ENCODE assay signal across 18 cellular contexts in the genomic region with DNA sequence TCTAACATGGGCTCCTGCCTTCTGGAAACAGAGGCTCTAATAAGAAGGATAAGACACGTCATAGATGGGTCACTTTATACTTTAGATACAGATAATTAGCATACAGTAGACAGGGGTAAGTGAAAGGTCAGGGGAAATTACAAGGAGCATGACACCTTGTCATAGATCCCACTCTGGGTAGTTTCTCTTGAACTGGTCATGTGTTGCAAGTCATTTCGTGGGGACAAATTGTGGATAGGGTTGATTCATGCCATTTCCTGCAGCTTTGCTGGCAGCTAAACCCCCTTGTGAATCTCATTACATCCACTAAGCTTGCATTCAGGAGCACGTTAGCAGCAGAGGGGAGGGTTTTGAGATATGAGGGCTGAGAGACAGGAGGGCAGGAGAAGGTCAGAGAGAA.
DNase-seq lines count a peak whose midpoint lies in the region; ATAC-seq, FAIRE-seq and TF ChIP-seq lines count a peak whose summit lies in the region.
"Had no signal": no experiment of that assay in that cellular context is flagged by ENCODE, and none has a peak within 500 bp of the region (broad histone marks: within the 10 kb centered on the region; RNA-seq: fewer than 3 reads in every experiment).

No MANE protein-coding gene starts in this region.

- peak overlapping the region; percentile 39 for H3K14ac ChIP-seq in trophoblast cell (ENCODE audit: low read length)

- H3K27me3 Mint-ChIP-seq in Caco-2 (ENCODE audit: insufficient read depth, unreplicated experiment) = no peaks in the 10 kb centered on the region

- FAIRE-seq in endothelial cell of umbilical vein (lab: Jason Lieb, UNC) = peak; percentile 18

- TF ChIP-seq CTCF in Caco-2 (IDR thresholded peaks at IDR 0.05; ENCODE audit: insufficient read depth in 1 of 2, low read depth in 1 of 2, low read length in 1 of 2, severe bottlenecking in 1 of 2, unreplicated experiment in 1 of 2) = no peak
- TF ChIP-seq CTCF in endothelial cell of umbilical vein (IDR thresholded peaks at IDR 0.05; ENCODE audit: extremely low read depth in 1 of 2, insufficient read depth in 1 of 2, low read depth in 1 of 2, low read length in 2 of 2) = no peak
- TF ChIP-seq CTCF in dorsolateral prefrontal cortex (IDR thresholded peaks at IDR 0.05 in 54 of 56, conservative IDR thresholded peaks at IDR 0.05 in 2 of 56; ENCODE audit: low read depth in 1 of 56, partially characterized antibody in 56 of 56) = no peak

- H3K4me2 ChIP-seq in endothelial cell of umbilical vein (ENCODE audit: insufficient read depth, low read length) (no peak overlapping the region), trophoblast cell (ENCODE audit: low read length) (no peak overlapping the region)

- dilution Hi-C loops in endothelial cell of umbilical vein (cut with MboI; ENCODE audit: extremely low pct_ligation_motif_present, low sequenced_read_pairs) = no loop called here

- H3K27me3 ChIP-seq in Caco-2 (replicated peaks; ENCODE audit: control insufficient read depth, insufficient read depth, low read length) = no peaks in the 10 kb centered on the region
- no peaks in the 10 kb centered on the region for H3K27me3 ChIP-seq in MG63
- no peaks in the 10 kb centered on the region for H3K27me3 ChIP-seq in endothelial cell of umbilical vein (ENCODE audit: control insufficient read depth in 2 of 2, insufficient read depth in 2 of 2, low read length in 2 of 2)
- no peaks in the 10 kb centered on the region for H3K27me3 ChIP-seq in trophoblast cell (ENCODE audit: insufficient read depth, low read length)
- H3K27me3 ChIP-seq in dorsolateral prefrontal cortex = peaks cover 0 to 9% (median 0%) of the 10 kb centered on the region in 45 donors
- H3K27me3 ChIP-seq: stomach had no signal

- TF ChIP-seq POLR2A in endothelial cell of umbilical vein (IDR thresholded peaks at IDR 0.05; ENCODE audit: low read depth, low read length) = no peak

- H3K4me1 ChIP-seq in Caco-2 (peaks cover 15% of the 10 kb centered on the region), endothelial cell of umbilical vein (ENCODE audit: control insufficient read depth, extremely low read depth, insufficient read depth, low read length) (peaks cover 6% of the 10 kb centered on the region), trophoblast cell (ENCODE audit: control insufficient read depth in 1 of 2, insufficient read depth in 2 of 2, low read length in 2 of 2) (peaks cover 13 to 15% of the 10 kb centered on the region in 2 experiments)

- H3K79me2 ChIP-seq in endothelial cell of umbilical vein (ENCODE audit: control insufficient read depth, insufficient read depth, low read length) = no peaks in the 10 kb centered on the region
- H3K79me2 ChIP-seq in trophoblast cell (ENCODE audit: control insufficient read depth, insufficient read depth, low read length, poor library complexity) = no peaks in the 10 kb centered on the region

- H3K9me3 ChIP-seq in Caco-2 = no peaks in the 10 kb centered on the region
- H3K9me3 ChIP-seq in MG63 = peaks cover 4% of the 10 kb centered on the region; the same call in 1 of the 2 replicates
- H3K9me3 ChIP-seq in endothelial cell of umbilical vein (replicated peaks; ENCODE audit: control insufficient read depth, insufficient read depth, low read length) = no peaks in the 10 kb centered on the region
- H3K9me3 ChIP-seq in trophoblast cell (ENCODE audit: insufficient read depth, low read depth, low read length) = no peaks in the 10 kb centered on the region

- BruUV-seq in Caco-2 (replicated peaks; lab: Mats Ljungman, UMichigan) (no TSS peak), endothelial cell of umbilical vein (replicated peaks; lab: Mats Ljungman, UMichigan) (no TSS peak)

- no peak for ATAC-seq in HG03565 (IDR thresholded peaks at IDR 0.05; ENCODE audit: unreplicated experiment)
- ATAC-seq: activated CD4-positive, alpha-beta T cell treated with anti-CD3 and anti-CD28 coated beads for 36 hours; right cardiac atrium had no signal

- H3K36me3 Mint-ChIP-seq in Caco-2 (ENCODE audit: insufficient read depth, unreplicated experiment) = no peaks in the 10 kb centered on the region

- H2BK120ac ChIP-seq in trophoblast cell (ENCODE audit: insufficient read depth, low read length, poor library complexity) = peak overlapping the region; percentile 79

- no peak overlapping the region for H3K23ac ChIP-seq in trophoblast cell (ENCODE audit: low read length)

- no peak overlapping the region for H3K4me3 Mint-ChIP-seq in Caco-2 (ENCODE audit: unreplicated experiment)
- H3K4me3 Mint-ChIP-seq: activated CD4-positive, alpha-beta T cell treated with anti-CD3 and anti-CD28 coated beads for 36 hours; activated naive CD4-positive, alpha-beta T cell treated with anti-CD3 and anti-CD28 coated beads for 36 hours had no signal

- H2BK5ac ChIP-seq in trophoblast cell (ENCODE audit: low read depth, low read length, poor library complexity) = peak overlapping the region; percentile 25

- no peak overlapping the region for H3K4me3 ChIP-seq in Caco-2 (ENCODE audit: low read depth, low read length)
- H3K4me3 ChIP-seq in MG63 = no peak overlapping the region
- no peak overlapping the region for H3K4me3 ChIP-seq in endothelial cell of umbilical vein (replicated peaks in 1 of 3; ENCODE audit: insufficient read depth in 1 of 3, low read depth in 1 of 3, low read length in 3 of 3)
- H3K4me3 ChIP-seq in trophoblast cell (ENCODE audit: low read depth, low read length) = no peak overlapping the region
- H3K4me3 ChIP-seq in dorsolateral prefrontal cortex = no peak overlapping the region
- H3K4me3 ChIP-seq: stomach had no signal

- H3K4me1 Mint-ChIP-seq in Caco-2 (ENCODE audit: low read depth, unreplicated experiment) = peaks cover 17% of the 10 kb centered on the region
- H3K4me1 Mint-ChIP-seq: activated CD4-positive, alpha-beta T cell treated with anti-CD3 and anti-CD28 coated beads for 36 hours had no signal

- CTCF ChIA-PET in Caco-2 (lab: Charles Lee) (no interaction called here), endothelial cell of umbilical vein (lab: Charles Lee) (interaction anchor here (0.7 to 1.1 kb wide), 3 partner anchors 45 to 63 kb away, joined by 3 read pairs; no protein-coding TSS in a partner anchor)

- peak overlapping the region; percentile 27 for H2AFZ ChIP-seq in endothelial cell of umbilical vein (ENCODE audit: low read depth, low read length)
- H2AFZ ChIP-seq in trophoblast cell (ENCODE audit: insufficient read depth, low read length, poor library complexity) = no peak overlapping the region

- H2BK12ac ChIP-seq in trophoblast cell (ENCODE audit: low read length) = peak overlapping the region; percentile 73

- H4K20me1 ChIP-seq in endothelial cell of umbilical vein (replicated peaks; ENCODE audit: control insufficient read depth, extremely low read depth, insufficient read depth, low read length) = no peaks in the 10 kb centered on the region

- H3K79me1 ChIP-seq in trophoblast cell (ENCODE audit: low read length) = peaks cover 8% of the 10 kb centered on the region

- WGBS in trophoblast cell (ENCODE audit: extremely low coverage, insufficient coverage, insufficient read length) = no CpG with 5 or more reads among the region's 3 CpGs

- peak overlapping the region; percentile 82 for H3K18ac ChIP-seq in trophoblast cell (ENCODE audit: low read length)

- H4K91ac ChIP-seq in trophoblast cell (ENCODE audit: low read depth, low read length) = peak overlapping the region; percentile 51

- no peaks in the 10 kb centered on the region for H3K9me1 ChIP-seq in endothelial cell of umbilical vein (replicated peaks; ENCODE audit: control insufficient read depth, extremely low read depth, insufficient read depth, low read length)

- H3K9ac ChIP-seq in endothelial cell of umbilical vein (replicated peaks; ENCODE audit: extremely low read depth, insufficient read depth, low read length) (no peak overlapping the region), trophoblast cell (ENCODE audit: low read length) (no peak overlapping the region)

- H3K27ac Mint-ChIP-seq in Caco-2 (ENCODE audit: unreplicated experiment) = peak overlapping the region; percentile 71
- H3K27ac Mint-ChIP-seq: activated CD4-positive, alpha-beta T cell treated with anti-CD3 and anti-CD28 coated beads for 36 hours; activated naive CD4-positive, alpha-beta T cell treated with anti-CD3 and anti-CD28 coated beads for 36 hours had no signal

- H3K27ac ChIP-seq in endothelial cell of umbilical vein (ENCODE audit: insufficient read depth, low read depth, low read length) (no peak overlapping the region), trophoblast cell (ENCODE audit: low read depth, low read length) (no peak overlapping the region), dorsolateral prefrontal cortex (no peak overlapping the region)
- H3K27ac ChIP-seq: stomach had no signal

- peak overlapping the region; percentile 59 for H2AK5ac ChIP-seq in trophoblast cell (ENCODE audit: low read length)

- H3K36me3 ChIP-seq in Caco-2 (ENCODE audit: control insufficient read depth, insufficient read depth, low read length) (no peaks in the 10 kb centered on the region), MG63 (no peaks in the 10 kb centered on the region), endothelial cell of umbilical vein (ENCODE audit: control insufficient read depth in 2 of 2, extremely low read depth in 1 of 2, insufficient read depth in 2 of 2, low read length in 2 of 2) (no peaks in the 10 kb centered on the region), trophoblast cell (ENCODE audit: control insufficient read depth in 1 of 2, insufficient read depth in 2 of 2, low read length in 2 of 2) (no peaks in the 10 kb centered on the region)
- H3K36me3 ChIP-seq: stomach had no signal

- H3K9me3 Mint-ChIP-seq in Caco-2 (ENCODE audit: unreplicated experiment) = no peaks in the 10 kb centered on the region

- H3K4ac ChIP-seq in trophoblast cell (ENCODE audit: low read depth, low read length) = no peak overlapping the region

- POLR2A ChIA-PET in Caco-2 (lab: Charles Lee) = no interaction called here
- POLR2A ChIA-PET in endothelial cell of umbilical vein (lab: Charles Lee) = no interaction called here

- no peak overlapping the region for H4K12ac ChIP-seq in trophoblast cell (ENCODE audit: low read depth, low read length)

- no peak for DNase-seq in Caco-2
- DNase-seq in MG63 = peak; percentile 20
- DNase-seq in endothelial cell of umbilical vein (ENCODE audit: low read depth, low spot score) = peak; percentile 29
- DNase-seq in trophoblast cell = peak in 1 of 2 donors; percentile 16
- no peak for DNase-seq in stimulated activated naive CD4-positive, alpha-beta T cell treated with Interleukin-2 at 50 U/mL for 16 hours (lab: John Stamatoyannopoulos, UW)
- no peak for DNase-seq in dorsolateral prefrontal cortex
- DNase-seq in RKO (ENCODE audit: low spot score) = no peak
- DNase-seq: activated CD4-positive, alpha-beta T cell treated with anti-CD3 and anti-CD28 coated beads for 36 hours; activated naive CD4-positive, alpha-beta T cell treated with anti-CD3 and anti-CD28 coated beads for 36 hours; AML-193; cortex of kidney; GOT3; hypothalamus; KBM-7; kidney glomerular epithelial cell; right cardiac atrium; stomach had no signal

- H4K8ac ChIP-seq in trophoblast cell (ENCODE audit: low read depth, low read length) = peak overlapping the region; percentile 37

- intact Hi-C loops in Caco-2 (cut with micrococcal nuclease; ENCODE audit: unreplicated experiment) (loop anchor here (10.0 kb wide), 1 partner anchor 114 kb away; no protein-coding TSS in a partner anchor), endothelial cell of umbilical vein (cut with micrococcal nuclease) (no loop called here), dorsolateral prefrontal cortex (cut with DNase I) (no loop called here)

Comparison
In these comparisons a context has a peak if more than half of its experiments do, and no peak if none do; other contexts are left out.
1. DNase-seq: peak in MG63 (single experiment) and endothelial cell of umbilical vein (single experiment); none in Caco-2 (0 of 2), stimulated activated naive CD4-positive, alpha-beta T cell treated with Interleukin-2 at 50 U/mL for 16 hours (single experiment), dorsolateral prefrontal cortex (0 of 10) and RKO (single experiment).